20 cellular contexts compared by ENCODE assay signal in genomic region chr17:50280068-50280467, GRCh38. TPM values are rescaled to one million over a fixed set of nuclear protein-coding genes. Genes with fewer than 3 reads are reported as not detected.
DNase-seq lines count a peak whose midpoint lies in the region; ATAC-seq and TF ChIP-seq lines count a peak whose summit lies in the region.
"Had no signal": no experiment of that assay in that cellular context is flagged by ENCODE, and none has a peak within 500 bp of the region (broad histone marks: within the 10 kb centered on the region; RNA-seq: fewer than 3 reads in every experiment).

No MANE protein-coding gene starts in this region.

- H3K27ac ChIP-seq in heart left ventricle (no peak overlapping the region), hepatocyte (peak overlapping the region; percentile 9), gastroesophageal sphincter (no peak overlapping the region)

- H3K9me3 ChIP-seq in heart left ventricle (no peaks in the 10 kb centered on the region), hepatocyte (ENCODE audit: low read depth) (no peaks in the 10 kb centered on the region), gastroesophageal sphincter (no peaks in the 10 kb centered on the region)
- H3K9me3 ChIP-seq: Caco-2 had no signal

- H3K4me3 ChIP-seq in heart left ventricle, result no peak overlapping the region
- no peak overlapping the region for H3K4me3 ChIP-seq in hepatocyte
- H3K4me3 ChIP-seq in gastroesophageal sphincter, result no peak overlapping the region
- H3K4me3 ChIP-seq: skin epidermis had no signal

- intact Hi-C loops in left ventricle myocardium superior (cut with micrococcal nuclease), result no loop called here
- intact Hi-C loops in heart left ventricle (cut with DNase I), result no loop called here

- TF ChIP-seq POLR2A in heart left ventricle (IDR thresholded peaks at IDR 0.05) (no peak), gastroesophageal sphincter (IDR thresholded peaks at IDR 0.05) (no peak)

- no peak overlapping the region for H2AFZ ChIP-seq in hepatocyte

- peak; percentile 20 for DNase-seq in left ventricle myocardium superior
- no peak for DNase-seq in heart left ventricle
- peak; percentile 26 for DNase-seq in NCI-H226
- peak; percentile 47 for DNase-seq in hepatocyte (ENCODE audit: low spot score)
- no peak for DNase-seq in NCI-H345 treated with DMSO at 0.1 percent for 48 hours (lab: John Stamatoyannopoulos, UW; ENCODE audit: unreplicated experiment)
- DNase-seq: activated CD4-positive, alpha-beta T cell treated with anti-CD3 and anti-CD28 coated beads, Interleukin-2, amount 50 U/mL, for 48 hours; activated naive CD8-positive, alpha-beta T cell treated with anti-CD3 and anti-CD28 coated beads for 36 hours; activated T-cell treated with anti-CD3 and anti-CD28 coated beads, Interleukin-2, amount 50 U/mL, for 72 hours; Caco-2; GDM1; NCI-H187 treated with DMSO at 0.1 percent for 48 hours; stimulated activated CD4-positive, alpha-beta T cell treated with anti-CD3 and anti-CD28 coated beads, Interleukin-4, amount 100 ng/mL, for 24 hours; T-helper 1 cell had no signal

- peaks cover 10% of the 10 kb centered on the region for H3K79me2 ChIP-seq in hepatocyte

- ATAC-seq in left ventricle myocardium superior (no peak), heart left ventricle (no peak), GM21529 (IDR thresholded peaks at IDR 0.05; ENCODE audit: unreplicated experiment) (no peak), HG03457 (IDR thresholded peaks at IDR 0.05; ENCODE audit: unreplicated experiment) (no peak), gastroesophageal sphincter (no peak)
- ATAC-seq: activated T-cell treated with anti-CD3 and anti-CD28 coated beads, Interleukin-2, amount 50 U/mL, for 72 hours; Right ventricle myocardium inferior had no signal

- no peaks in the 10 kb centered on the region for H3K36me3 ChIP-seq in heart left ventricle
- no peaks in the 10 kb centered on the region for H3K36me3 ChIP-seq in hepatocyte (replicated peaks; ENCODE audit: insufficient read depth, low read depth)
- H3K36me3 ChIP-seq in gastroesophageal sphincter, result no peaks in the 10 kb centered on the region

- 60 to 74% (median 66%) methylated on average over 8 of the region's 8 CpGs for WGBS in heart left ventricle, 4 donors
- WGBS in hepatocyte (ENCODE audit: low lambda C conversion rate, missing lambda C conversion rate), result 75% methylated on average over 5 of the region's 8 CpGs
- 92 to 100% methylated on average over 1 to 2 of the region's 8 CpGs for WGBS in gastroesophageal sphincter (ENCODE audit: low coverage in 1 of 2), 2 donors

- H3K4me2 ChIP-seq in hepatocyte, result no peak overlapping the region

- H3K27me3 ChIP-seq in heart left ventricle, result peaks cover 0 to 13% (median 0%) of the 10 kb centered on the region in 9 donors
- no peaks in the 10 kb centered on the region for H3K27me3 ChIP-seq in hepatocyte
- peaks cover 11% of the 10 kb centered on the region for H3K27me3 ChIP-seq in gastroesophageal sphincter

- TF ChIP-seq CTCF in heart left ventricle (IDR thresholded peaks at IDR 0.05) (no peak), hepatocyte (IDR thresholded peaks at IDR 0.05; ENCODE audit: poor library complexity) (no peak), gastroesophageal sphincter (IDR thresholded peaks at IDR 0.05) (no peak)

- TF ChIP-seq EP300 in gastroesophageal sphincter (IDR thresholded peaks at IDR 0.05), result no peak

- no peaks in the 10 kb centered on the region for H4K20me1 ChIP-seq in hepatocyte (ENCODE audit: insufficient read depth, poor library complexity, severe bottlenecking)

- H3K9me2 ChIP-seq in hepatocyte (replicated peaks; ENCODE audit: insufficient read depth), result no peaks in the 10 kb centered on the region

- no peaks in the 10 kb centered on the region for H3K4me1 ChIP-seq in heart left ventricle
- H3K4me1 ChIP-seq in hepatocyte (ENCODE audit: insufficient read depth), result peaks cover 18% of the 10 kb centered on the region
- no peaks in the 10 kb centered on the region for H3K4me1 ChIP-seq in gastroesophageal sphincter

RNA-seq across cellular contexts. Expression of gene TMEM92, which starts 5.8 kb away (rescaled TPM):
- total RNA-seq in left ventricle myocardium superior (not detected), heart left ventricle (not detected), hepatocyte (6.9 and 11.3 TPM in 2 replicates), gastroesophageal sphincter (under 1 TPM in 1 of 4 donors, not detected in 3; 0.16 TPM)
- polyA plus RNA-seq in heart left ventricle (under 1 TPM in 1 of 2 donors, not detected in 1; 0.11 TPM), hepatocyte (21.7 and 24.0 TPM in 2 replicates)
- total RNA-seq: activated naive CD8-positive, alpha-beta T cell treated with anti-CD3 and anti-CD28 coated beads for 36 hours; dermis microvascular lymphatic vessel endothelial cell; frontal cortex; Right ventricle myocardium inferior had no signal

Comparison
In these comparisons a context has a peak if more than half of its experiments do, and no peak if none do; other contexts are left out.
1. DNase-seq: peak in left ventricle myocardium superior (single experiment), NCI-H226 (single experiment) and hepatocyte (single experiment); none in heart left ventricle (0 of 5) and NCI-H345 treated with DMSO at 0.1 percent for 48 hours (single experiment).